Comparison of ENCODE assay signal across 22 cellular contexts in genomic region chr2:55478610-55479301, GRCh38.
"Had no signal": no experiment of that assay in that cellular context is flagged by ENCODE, and none has a peak within 500 bp of the region (broad histone marks: within the 10 kb centered on the region; RNA-seq: fewer than 3 reads in every experiment).

No MANE protein-coding gene starts in this region.

- FAIRE-seq: islet of Langerhans, pancreas, small intestine, urothelium cell line had no signal

- ATAC-seq: heart right ventricle; left ventricle myocardium superior; lower lobe of right lung; mucosa of descending colon; natural killer cell treated with Interleukin-12 subunit alpha and Interleukin-12 subunit beta and Interleukin-15 and Interleukin-18, amount 100 ng/mL, for 72 hours; pancreas; right lobe of liver; stimulated activated naive B cell treated with anti-CD40 and anti-IgM and Interleukin-4, amounts not matched to agents 10 μg/mL and 1 μg/mL and 100 μg/mL, for 72 hours had no signal

- DNase-seq: colonic mucosa; effector CD8-positive, alpha-beta T cell; endodermal cell; foreskin melanocyte; glutamatergic neuron; heart right ventricle; hippocampal formation; kidney glomerular epithelial cell; left ventricle myocardium superior; lower lobe of right lung; mucosa of descending colon; naive B cell; pancreas; right lobe of liver; small intestine; stimulated activated CD4-positive, alpha-beta T cell treated with anti-CD3 and anti-CD28 coated beads, Interleukin-15, amount 100 ng/mL, for 24 hours; stimulated activated CD4-positive, alpha-beta T cell treated with anti-CD3 and anti-CD28 coated beads, Interleukin-2, amount 100 ng/mL, for 48 hours; stimulated activated naive B cell treated with anti-CD40 and anti-IgM and Interleukin-4, amounts not matched to agents 10 μg/mL and 1 μg/mL and 100 μg/mL, for 72 hours; upper lobe of left lung had no signal
